ENCODE assay signal across 10 cellular contexts in genomic region chr15:70036585-70037343, GRCh38.
DNase-seq lines count a peak whose midpoint lies in the region; ATAC-seq and TF ChIP-seq lines count a peak whose summit lies in the region.
"Had no signal": no experiment of that assay in that cellular context is flagged by ENCODE, and none has a peak within 500 bp of the region (broad histone marks: within the 10 kb centered on the region; RNA-seq: fewer than 3 reads in every experiment).

No MANE protein-coding gene starts in this region.

- WGBS in transverse colon (ENCODE audit: low coverage in 1 of 2), 2 donors = 23 to 54% methylated on average over 2 to 5 of the region's 5 CpGs

- H3K4me1 ChIP-seq in transverse colon (no peaks in the 10 kb centered on the region), ascending aorta (no peaks in the 10 kb centered on the region)

- no peak overlapping the region for H3K4me3 ChIP-seq in transverse colon
- H3K4me3 ChIP-seq in ascending aorta = no peak overlapping the region

- TF ChIP-seq CTCF in transverse colon (IDR thresholded peaks at IDR 0.05) = no peak
- no peak for TF ChIP-seq CTCF in ascending aorta (IDR thresholded peaks at IDR 0.05)
- TF ChIP-seq CTCF in HFFc6 (IDR thresholded peaks at IDR 0.05) = no peak

- in situ Hi-C loops in transverse colon (cut with MboI; ENCODE audit: low pct_ligation_motif_present in 1 of 4, low pct_unique_long_range_greater_than_20kb in 1 of 4, low sequenced_read_pairs in 3 of 4) = no loop called here

- TF ChIP-seq EP300 in transverse colon (IDR thresholded peaks at IDR 0.05; ENCODE audit: low read depth) = no peak

- DNase-seq in activated naive CD8-positive, alpha-beta T cell treated with anti-CD3 and anti-CD28 coated beads, Interleukin-2, amount 10 ng/mL, durations not matched to agents 7 days and 5 days = peak; percentile 12
- DNase-seq in activated naive CD8-positive, alpha-beta T cell treated with anti-CD3 and anti-CD28 coated beads for 36 hours = no peak
- DNase-seq in NCI-H69 (lab: John Stamatoyannopoulos, UW) = peak; percentile 94
- DNase-seq in transverse colon = peak; percentile 83
- DNase-seq in ascending aorta (ENCODE audit: low spot score in 2 of 2) = no peak
- DNase-seq in HUDEP-2 (lab: John Stamatoyannopoulos, UW; ENCODE audit: unreplicated experiment in 76 of 76) = no peak
- no peak for DNase-seq in HFFc6

- H3K27ac ChIP-seq in transverse colon = peak overlapping the region in 1 of 4 donors; percentile 56
- no peak overlapping the region for H3K27ac ChIP-seq in ascending aorta
- H3K27ac ChIP-seq: C4-2B, epithelial cell of prostate had no signal

- ATAC-seq in activated naive CD8-positive, alpha-beta T cell treated with anti-CD3 and anti-CD28 coated beads, Interleukin-2, amount 10 ng/mL, durations not matched to agents 7 days and 5 days (ENCODE audit: low read depth) = no peak
- peak; percentile 65 for ATAC-seq in HG03064 (IDR thresholded peaks at IDR 0.05; ENCODE audit: low read depth, unreplicated experiment)

- H3K4me3 Mint-ChIP-seq in activated naive CD8-positive, alpha-beta T cell treated with anti-CD3 and anti-CD28 coated beads, Interleukin-2, amount 10 ng/mL, durations not matched to agents 7 days and 5 days = no peak overlapping the region
- H3K4me3 Mint-ChIP-seq in activated naive CD8-positive, alpha-beta T cell treated with anti-CD3 and anti-CD28 coated beads for 36 hours = no peak overlapping the region
- no peak overlapping the region for H3K4me3 Mint-ChIP-seq in HFFc6

- no peaks in the 10 kb centered on the region for H3K4me1 Mint-ChIP-seq in activated naive CD8-positive, alpha-beta T cell treated with anti-CD3 and anti-CD28 coated beads, Interleukin-2, amount 10 ng/mL, durations not matched to agents 7 days and 5 days
- H3K4me1 Mint-ChIP-seq in activated naive CD8-positive, alpha-beta T cell treated with anti-CD3 and anti-CD28 coated beads for 36 hours = no peaks in the 10 kb centered on the region
- H3K4me1 Mint-ChIP-seq in HFFc6 (ENCODE audit: low read depth) = peaks cover 11% of the 10 kb centered on the region

- TF ChIP-seq POLR2A in transverse colon (IDR thresholded peaks at IDR 0.05) = no peak

- no peak overlapping the region for H3K27ac Mint-ChIP-seq in activated naive CD8-positive, alpha-beta T cell treated with anti-CD3 and anti-CD28 coated beads, Interleukin-2, amount 10 ng/mL, durations not matched to agents 7 days and 5 days
- H3K27ac Mint-ChIP-seq in activated naive CD8-positive, alpha-beta T cell treated with anti-CD3 and anti-CD28 coated beads for 36 hours = no peak overlapping the region
- H3K27ac Mint-ChIP-seq in HFFc6 = no peak overlapping the region

- POLR2A ChIA-PET in activated naive CD8-positive, alpha-beta T cell treated with anti-CD3 and anti-CD28 coated beads, Interleukin-2, amount 10 ng/mL, durations not matched to agents 7 days and 5 days (lab: Charles Lee) = no interaction called here

- H3K9me3 ChIP-seq in transverse colon = no peaks in the 10 kb centered on the region
- no peaks in the 10 kb centered on the region for H3K9me3 ChIP-seq in ascending aorta

- H3K36me3 ChIP-seq in transverse colon (no peaks in the 10 kb centered on the region), ascending aorta (no peaks in the 10 kb centered on the region)

- H3K9me3 Mint-ChIP-seq in activated naive CD8-positive, alpha-beta T cell treated with anti-CD3 and anti-CD28 coated beads, Interleukin-2, amount 10 ng/mL, durations not matched to agents 7 days and 5 days = no peaks in the 10 kb centered on the region
- H3K9me3 Mint-ChIP-seq in activated naive CD8-positive, alpha-beta T cell treated with anti-CD3 and anti-CD28 coated beads for 36 hours = no peaks in the 10 kb centered on the region
- no peaks in the 10 kb centered on the region for H3K9me3 Mint-ChIP-seq in HFFc6

- H3K27me3 ChIP-seq in transverse colon = peaks cover 9% of the 10 kb centered on the region
- H3K27me3 ChIP-seq in ascending aorta = no peaks in the 10 kb centered on the region

- peaks cover 21% of the 10 kb centered on the region for H3K27me3 Mint-ChIP-seq in activated naive CD8-positive, alpha-beta T cell treated with anti-CD3 and anti-CD28 coated beads, Interleukin-2, amount 10 ng/mL, durations not matched to agents 7 days and 5 days
- no peaks in the 10 kb centered on the region for H3K27me3 Mint-ChIP-seq in activated naive CD8-positive, alpha-beta T cell treated with anti-CD3 and anti-CD28 coated beads for 36 hours
- H3K27me3 Mint-ChIP-seq in HFFc6 (ENCODE audit: insufficient read depth) = peaks cover 40% of the 10 kb centered on the region

- H3K36me3 Mint-ChIP-seq in activated naive CD8-positive, alpha-beta T cell treated with anti-CD3 and anti-CD28 coated beads, Interleukin-2, amount 10 ng/mL, durations not matched to agents 7 days and 5 days = no peaks in the 10 kb centered on the region
- H3K36me3 Mint-ChIP-seq in activated naive CD8-positive, alpha-beta T cell treated with anti-CD3 and anti-CD28 coated beads for 36 hours = no peaks in the 10 kb centered on the region
- no peaks in the 10 kb centered on the region for H3K36me3 Mint-ChIP-seq in HFFc6 (ENCODE audit: low read depth)

- intact Hi-C loops in transverse colon (cut with DNase I; ENCODE audit: low total_unique reads) = no loop called here
- intact Hi-C loops in ascending aorta (cut with DNase I) = no loop called here

Comparison
In these comparisons a context has a peak if more than half of its experiments do, and no peak if none do; other contexts are left out.
1. DNase-seq: peak in activated naive CD8-positive, alpha-beta T cell treated with anti-CD3 and anti-CD28 coated beads, Interleukin-2, amount 10 ng/mL, durations not matched to agents 7 days and 5 days (single experiment), NCI-H69 (single experiment) and transverse colon (single experiment); none in activated naive CD8-positive, alpha-beta T cell treated with anti-CD3 and anti-CD28 coated beads for 36 hours (single experiment), ascending aorta (0 of 2), HUDEP-2 (0 of 76) and HFFc6 (single experiment).